In the genomic region with DNA sequence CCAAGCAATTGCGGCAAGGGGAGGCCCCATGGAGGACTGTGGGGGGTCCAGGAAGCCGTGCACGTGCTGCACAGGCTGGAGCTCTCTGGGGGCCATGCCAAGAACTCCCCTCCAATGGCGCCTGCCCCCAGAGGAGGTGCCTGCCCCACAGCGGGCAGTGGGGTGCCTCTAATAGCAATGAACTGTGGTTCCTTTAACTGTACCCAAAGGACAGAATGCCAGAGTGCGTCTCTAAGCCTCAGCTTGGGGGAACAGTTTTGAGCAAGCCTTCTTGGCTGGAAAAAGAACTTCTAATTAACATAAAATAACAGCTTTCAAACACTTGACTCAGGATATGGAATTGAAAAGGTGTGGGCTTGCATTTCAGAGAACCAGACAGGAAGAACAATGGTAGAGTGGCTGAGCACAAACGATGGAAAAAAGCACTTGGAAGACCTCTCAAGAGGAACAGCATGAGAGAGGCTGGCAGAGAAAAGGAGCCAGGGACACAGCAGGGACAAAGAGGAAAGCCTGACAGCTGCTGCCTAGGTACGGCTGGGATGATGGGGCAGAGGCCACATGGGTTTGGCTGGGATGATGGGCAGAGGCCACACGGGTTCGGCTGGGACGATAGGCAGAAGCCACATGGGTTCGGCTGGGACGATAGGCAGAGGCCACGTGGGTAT, we compare ENCODE assay signal across 23 cellular contexts.
A peak's percentile ranks its signal among the peaks of the same experiment; 100 is the strongest.
DNase-seq lines count a peak whose midpoint lies in the region; ATAC-seq and TF ChIP-seq lines count a peak whose summit lies in the region.
"Had no signal": no experiment of that assay in that cellular context is flagged by ENCODE, and none has a peak within 500 bp of the region (broad histone marks: within the 10 kb centered on the region; RNA-seq: fewer than 3 reads in every experiment).

No MANE protein-coding gene starts in this region.

- H3K4me2 ChIP-seq in trophoblast cell (ENCODE audit: low read length) (no peak overlapping the region), OCI-LY7 (ENCODE audit: low read length) (no peak overlapping the region)
- H3K4me2 ChIP-seq: hepatocyte, neural progenitor cell had no signal

- H3K18ac ChIP-seq in trophoblast cell (ENCODE audit: low read length) = no peak overlapping the region

- H3K14ac ChIP-seq in trophoblast cell (ENCODE audit: low read length) = no peak overlapping the region

- intact Hi-C loops in natural killer cell (cut with micrococcal nuclease) = no loop called here
- intact Hi-C loops in OCI-LY7 (cut with micrococcal nuclease; ENCODE audit: unreplicated experiment) = no loop called here

- H3K27ac ChIP-seq in trophoblast cell (ENCODE audit: low read depth, low read length) (no peak overlapping the region), OCI-LY7 (ENCODE audit: low read depth, low read length, poor library complexity, severe bottlenecking) (no peak overlapping the region)
- H3K27ac ChIP-seq: hepatocyte, HL-60, neural progenitor cell, prostate gland, suprapubic skin had no signal

- H4K91ac ChIP-seq in trophoblast cell (ENCODE audit: low read depth, low read length) = no peak overlapping the region

- H3K4me3 Mint-ChIP-seq in natural killer cell = no peak overlapping the region
- H3K4me3 Mint-ChIP-seq: activated T-cell treated with anti-CD3 and anti-CD28 coated beads, Interleukin-2, amount 50 U/mL, for 4 hours; CD4-positive, CD25-positive, alpha-beta regulatory T cell; immature natural killer cell; neural progenitor cell; stimulated activated memory B cell treated with anti-CD40 and anti-IgM and Interleukin-4, amounts not matched to agents 10 μg/mL and 1 μg/mL and 100 μg/mL, for 72 hours had no signal

- H3K9ac ChIP-seq in trophoblast cell (ENCODE audit: low read length) = no peak overlapping the region
- H3K9ac ChIP-seq: neural progenitor cell had no signal

- H3K79me2 ChIP-seq in trophoblast cell (ENCODE audit: control insufficient read depth, insufficient read depth, low read length, poor library complexity) (no peaks in the 10 kb centered on the region), OCI-LY7 (ENCODE audit: insufficient read depth, low read depth, low read length) (no peaks in the 10 kb centered on the region)
- H3K79me2 ChIP-seq: hepatocyte had no signal

- no CpG with 5 or more reads among the region's 14 CpGs for WGBS in trophoblast cell (ENCODE audit: extremely low coverage, insufficient coverage, insufficient read length)

- peaks cover 0 to 9% of the 10 kb centered on the region in 2 donors for H3K27me3 Mint-ChIP-seq in natural killer cell (ENCODE audit: low read depth in 2 of 2)
- H3K27me3 Mint-ChIP-seq: CD4-positive, CD25-positive, alpha-beta regulatory T cell had no signal

- H2AK5ac ChIP-seq in trophoblast cell (ENCODE audit: low read length) = peak overlapping the region; percentile 6

- no peak overlapping the region for H3K23ac ChIP-seq in trophoblast cell (ENCODE audit: low read length)

- H3K36me3 Mint-ChIP-seq in natural killer cell = no peaks in the 10 kb centered on the region
- H3K36me3 Mint-ChIP-seq: CD4-positive, CD25-positive, alpha-beta regulatory T cell; immature natural killer cell; stimulated activated memory B cell treated with anti-CD40 and anti-IgM and Interleukin-4, amounts not matched to agents 10 μg/mL and 1 μg/mL and 100 μg/mL, for 72 hours had no signal

- H3K9me3 Mint-ChIP-seq in natural killer cell = no peaks in the 10 kb centered on the region
- H3K9me3 Mint-ChIP-seq: activated T-cell treated with anti-CD3 and anti-CD28 coated beads, Interleukin-2, amount 50 U/mL, for 4 hours; immature natural killer cell; neural progenitor cell; stimulated activated memory B cell treated with anti-CD40 and anti-IgM and Interleukin-4, amounts not matched to agents 10 μg/mL and 1 μg/mL and 100 μg/mL, for 72 hours had no signal

- DNase-seq in NCI-H1105 (lab: John Stamatoyannopoulos, UW) (peak; percentile 6), NCI-H2107 treated with DMSO at 0.1 percent for 48 hours (lab: John Stamatoyannopoulos, UW; ENCODE audit: unreplicated experiment) (peak; percentile 100), cerebellar cortex (ENCODE audit: low spot score) (peak; percentile 77), trophoblast cell (no peak), natural killer cell (no peak), OCI-LY7 (ENCODE audit: low spot score) (no peak)
- DNase-seq in stimulated activated CD4-positive, alpha-beta T cell treated with anti-CD3 and anti-CD28 coated beads, Interleukin-12 subunit alpha, Interleukin-12 subunit beta, amount 100 ng/mL, for 4 hours = no peak
- DNase-seq: activated CD4-positive, CD25-positive, alpha-beta regulatory T cell treated with anti-CD3 and anti-CD28 coated beads, Interleukin-2, amount 50 U/mL, for 72 hours; activated naive CD4-positive, alpha-beta T cell treated with Interleukin-2 at 50 U/mL for 16 hours; activated T-cell treated with anti-CD3 and anti-CD28 coated beads, Interleukin-2, amount 50 U/mL, for 4 hours; CD4-positive, CD25-positive, alpha-beta regulatory T cell; immature natural killer cell; NCI-H1694; NCI-H526 had no signal

- no peak overlapping the region for H4K8ac ChIP-seq in trophoblast cell (ENCODE audit: low read depth, low read length)

- H3K36me3 ChIP-seq in trophoblast cell (ENCODE audit: control insufficient read depth in 1 of 2, insufficient read depth in 2 of 2, low read length in 2 of 2) (peaks cover 3 to 12% of the 10 kb centered on the region in 2 experiments), OCI-LY7 (ENCODE audit: insufficient read depth, low read length) (no peaks in the 10 kb centered on the region)
- H3K36me3 ChIP-seq: neural progenitor cell, prostate gland, suprapubic skin had no signal

- peaks cover 11% of the 10 kb centered on the region for H3K79me1 ChIP-seq in trophoblast cell (ENCODE audit: low read length)

- H3K4me1 ChIP-seq in trophoblast cell (ENCODE audit: control insufficient read depth in 1 of 2, insufficient read depth in 2 of 2, low read length in 2 of 2) (peaks cover 15 to 24% of the 10 kb centered on the region in 2 experiments), OCI-LY7 (ENCODE audit: insufficient read depth, low read length, poor library complexity, severe bottlenecking) (no peaks in the 10 kb centered on the region)
- H3K4me1 ChIP-seq: prostate gland had no signal

- H3K27ac Mint-ChIP-seq in natural killer cell = no peak overlapping the region
- H3K27ac Mint-ChIP-seq: CD4-positive, CD25-positive, alpha-beta regulatory T cell; immature natural killer cell; neural progenitor cell; stimulated activated memory B cell treated with anti-CD40 and anti-IgM and Interleukin-4, amounts not matched to agents 10 μg/mL and 1 μg/mL and 100 μg/mL, for 72 hours had no signal

- H3K9me3 ChIP-seq in trophoblast cell (ENCODE audit: insufficient read depth, low read depth, low read length) (no peaks in the 10 kb centered on the region), OCI-LY7 (ENCODE audit: low read length) (no peaks in the 10 kb centered on the region)
- H3K9me3 ChIP-seq: prostate gland, suprapubic skin had no signal

- TF ChIP-seq CTCF in natural killer cell (IDR thresholded peaks at IDR 0.05) = no peak
- no peak for TF ChIP-seq CTCF in OCI-LY7 (conservative IDR thresholded peaks at IDR 0.05; ENCODE audit: low read length)

- BruUV-seq in OCI-LY7 (replicated peaks; lab: Mats Ljungman, UMichigan) = no TSS peak

- no peaks in the 10 kb centered on the region for H3K9me2 ChIP-seq in OCI-LY7 (ENCODE audit: insufficient read depth, low read length)

- H2BK12ac ChIP-seq in trophoblast cell (ENCODE audit: low read length) = no peak overlapping the region

- no peaks in the 10 kb centered on the region for H4K20me1 ChIP-seq in OCI-LY7 (ENCODE audit: insufficient read depth, low read length)

- ATAC-seq in natural killer cell (no peak), GM19397 (IDR thresholded peaks at IDR 0.05; ENCODE audit: unreplicated experiment) (no peak)
- ATAC-seq: activated T-cell treated with anti-CD3 and anti-CD28 coated beads, Interleukin-2, amount 50 U/mL, for 4 hours; HepG2; stimulated activated memory B cell treated with anti-CD40 and anti-IgM and Interleukin-4, amounts not matched to agents 10 μg/mL and 1 μg/mL and 100 μg/mL, for 72 hours had no signal

- H2BK5ac ChIP-seq in trophoblast cell (ENCODE audit: low read depth, low read length, poor library complexity) = no peak overlapping the region

- no peaks in the 10 kb centered on the region for H3K4me1 Mint-ChIP-seq in natural killer cell
- H3K4me1 Mint-ChIP-seq: CD4-positive, CD25-positive, alpha-beta regulatory T cell; immature natural killer cell; stimulated activated memory B cell treated with anti-CD40 and anti-IgM and Interleukin-4, amounts not matched to agents 10 μg/mL and 1 μg/mL and 100 μg/mL, for 72 hours had no signal

- no peaks in the 10 kb centered on the region for H3K27me3 ChIP-seq in trophoblast cell (ENCODE audit: insufficient read depth, low read length)
- H3K27me3 ChIP-seq: hepatocyte, neural progenitor cell, suprapubic skin had no signal

- POLR2A ChIA-PET in OCI-LY7 (lab: Charles Lee) = no interaction called here

- H3K4ac ChIP-seq in trophoblast cell (ENCODE audit: low read depth, low read length) = no peak overlapping the region

- no peak overlapping the region for H2BK120ac ChIP-seq in trophoblast cell (ENCODE audit: insufficient read depth, low read length, poor library complexity)

- H3K4me3 ChIP-seq in trophoblast cell (ENCODE audit: low read depth, low read length) = peak overlapping the region; percentile 30
- no peak overlapping the region for H3K4me3 ChIP-seq in OCI-LY7 (ENCODE audit: low read depth, low read length, poor library complexity, severe bottlenecking)
- H3K4me3 ChIP-seq: hepatocyte, neural progenitor cell, prostate gland, skin epidermis, suprapubic skin had no signal

- H2AFZ ChIP-seq in trophoblast cell (ENCODE audit: insufficient read depth, low read length, poor library complexity) (no peak overlapping the region), OCI-LY7 (ENCODE audit: low read length) (no peak overlapping the region)
- H2AFZ ChIP-seq: hepatocyte, neural progenitor cell had no signal

- H4K12ac ChIP-seq in trophoblast cell (ENCODE audit: low read depth, low read length) = no peak overlapping the region

- CTCF ChIA-PET in OCI-LY7 (lab: Charles Lee; ENCODE audit: unreplicated experiment) = no interaction called here

Comparison
In these comparisons a context has a peak if more than half of its experiments do, and no peak if none do; other contexts are left out.
1. DNase-seq: peak in NCI-H1105 (single experiment), NCI-H2107 treated with DMSO at 0.1 percent for 48 hours (single experiment) and cerebellar cortex (single experiment); none in trophoblast cell (0 of 2), natural killer cell (single experiment), OCI-LY7 (single experiment) and stimulated activated CD4-positive, alpha-beta T cell treated with anti-CD3 and anti-CD28 coated beads, Interleukin-12 subunit alpha, Interleukin-12 subunit beta, amount 100 ng/mL, for 4 hours (single experiment).